Comparison of ENCODE assay signal across 8 cellular contexts in the genomic region with DNA sequence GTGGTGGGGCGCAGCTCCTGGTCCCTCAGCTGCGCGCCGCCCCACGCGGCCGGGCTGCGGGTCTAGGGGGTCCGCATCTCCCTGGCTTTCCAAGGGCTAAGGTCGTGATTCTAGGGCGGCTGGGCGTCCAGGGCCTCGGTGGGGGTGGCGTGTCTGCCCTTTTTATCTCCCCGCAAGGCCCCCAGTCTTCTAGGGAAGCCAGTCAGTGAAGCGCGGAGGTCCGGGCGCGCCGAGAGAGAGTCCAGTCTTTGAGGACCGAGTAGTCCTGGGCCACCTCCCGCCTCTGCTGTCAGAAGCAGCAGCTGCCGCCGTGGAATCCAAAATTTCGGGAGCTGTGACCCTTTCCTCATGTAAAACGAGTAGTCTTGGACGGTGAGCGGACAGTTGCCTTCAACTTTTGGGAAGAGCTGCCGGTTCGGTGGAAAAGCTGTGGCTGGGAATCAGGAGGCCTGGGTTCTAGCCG. TPM values are rescaled to one million over a fixed set of nuclear protein-coding genes. Genes with fewer than 3 reads are reported as not detected.
A peak's percentile ranks its signal among the peaks of the same experiment; 100 is the strongest.
DNase-seq lines count a peak whose midpoint lies in the region; ATAC-seq and TF ChIP-seq lines count a peak whose summit lies in the region.
"Not testable (repeated sequence)": the region's sequence is repeated elsewhere in the genome, so short reads cannot be mapped to it uniquely, and the experiment has no call there.

No MANE protein-coding gene starts in this region.

- not testable (repeated sequence) for TF ChIP-seq EP300 in ovary (IDR thresholded peaks at IDR 0.05)

- TF ChIP-seq POLR2A in ovary (IDR thresholded peaks at IDR 0.05); vagina (IDR thresholded peaks at IDR 0.05): not testable (repeated sequence)

- not testable (repeated sequence) for H3K9me3 ChIP-seq in ovary, vagina

- H3K27me3 Mint-ChIP-seq in activated CD4-positive, alpha-beta memory T cell treated with anti-CD3 and anti-CD28 coated beads, Interleukin-2, amount 10 ng/mL, durations not matched to agents 7 days and 5 days: not testable (repeated sequence)
- peaks cover 8 to 14% (median 9%) of the 10 kb centered on the region in 3 donors for H3K27me3 Mint-ChIP-seq in immature natural killer cell (ENCODE audit: low read depth in 3 of 3)

- peak overlapping the region; percentile 80 for H3K27ac Mint-ChIP-seq in activated CD4-positive, alpha-beta memory T cell treated with anti-CD3 and anti-CD28 coated beads, Interleukin-2, amount 10 ng/mL, durations not matched to agents 7 days and 5 days
- H3K27ac Mint-ChIP-seq in immature natural killer cell: peak overlapping the region; percentile 92 to 99 (median 96)

- not testable (repeated sequence) for H3K36me3 ChIP-seq in ovary, vagina

- CTCF ChIA-PET in activated CD4-positive, alpha-beta memory T cell treated with anti-CD3 and anti-CD28 coated beads, Interleukin-2, amount 10 ng/mL, durations not matched to agents 7 days and 5 days (lab: Charles Lee): interaction anchor here (0.8 to 1.2 kb wide), 4 partner anchors 11 to 495 kb away, joined by 3 read pairs; a partner anchor contains a TSS

- DNase-seq in M059J (ENCODE audit: low read depth): peak; percentile 46
- not testable (repeated sequence) for DNase-seq in activated CD4-positive, alpha-beta memory T cell treated with anti-CD3 and anti-CD28 coated beads, Interleukin-2, amount 10 ng/mL, durations not matched to agents 7 days and 5 days; immature natural killer cell; vagina (ENCODE audit: extremely low spot score in 2 of 2)
- peak in 7 of 10 donors; percentile 21 to 52 (median 31) for DNase-seq in dorsolateral prefrontal cortex
- DNase-seq in ovary: peak in 4 of 5 donors; percentile 31 to 70 (median 46)

- TF ChIP-seq CTCF in dorsolateral prefrontal cortex (IDR thresholded peaks at IDR 0.05 in 54 of 56, conservative IDR thresholded peaks at IDR 0.05 in 2 of 56; ENCODE audit: low read depth in 1 of 56, partially characterized antibody in 56 of 56); ovary (IDR thresholded peaks at IDR 0.05); vagina (IDR thresholded peaks at IDR 0.05): not testable (repeated sequence)

- H3K27me3 ChIP-seq in dorsolateral prefrontal cortex, ovary, vagina: not testable (repeated sequence)

- peak overlapping the region; percentile 94 for H3K4me3 Mint-ChIP-seq in activated CD4-positive, alpha-beta memory T cell treated with anti-CD3 and anti-CD28 coated beads, Interleukin-2, amount 10 ng/mL, durations not matched to agents 7 days and 5 days
- H3K4me3 Mint-ChIP-seq in immature natural killer cell: peak overlapping the region; percentile 96 to 100 (median 98)

- 0 to 1% (median 1%) methylated on average over 32 of the region's 32 CpGs for WGBS in ovary, 3 donors

- H3K9me3 Mint-ChIP-seq in activated CD4-positive, alpha-beta memory T cell treated with anti-CD3 and anti-CD28 coated beads, Interleukin-2, amount 10 ng/mL, durations not matched to agents 7 days and 5 days; immature natural killer cell: not testable (repeated sequence)

- POLR2A ChIA-PET in activated CD4-positive, alpha-beta memory T cell treated with anti-CD3 and anti-CD28 coated beads, Interleukin-2, amount 10 ng/mL, durations not matched to agents 7 days and 5 days (lab: Charles Lee): interaction anchor here (0.8 to 2.8 kb wide), 15 partner anchors 10 to 512 kb away, joined by 3 to 59 read pairs (median 5); a partner anchor contains a TSS

- peaks cover 44% of the 10 kb centered on the region for H3K4me1 Mint-ChIP-seq in activated CD4-positive, alpha-beta memory T cell treated with anti-CD3 and anti-CD28 coated beads, Interleukin-2, amount 10 ng/mL, durations not matched to agents 7 days and 5 days
- peaks cover 34 to 62% of the 10 kb centered on the region in 2 donors for H3K4me1 Mint-ChIP-seq in immature natural killer cell

- intact Hi-C loops in dorsolateral prefrontal cortex (cut with DNase I): loop anchor here in 1 of 2 donors (1.0 kb wide), 1 partner anchor 40 kb away; a partner anchor contains a TSS
- intact Hi-C loops in ovary (cut with DNase I); vagina (cut with DNase I): not testable (repeated sequence)

- peaks cover 30% of the 10 kb centered on the region for H3K36me3 Mint-ChIP-seq in activated CD4-positive, alpha-beta memory T cell treated with anti-CD3 and anti-CD28 coated beads, Interleukin-2, amount 10 ng/mL, durations not matched to agents 7 days and 5 days (ENCODE audit: low read depth)
- H3K36me3 Mint-ChIP-seq in immature natural killer cell: not testable (repeated sequence)

- H3K4me3 ChIP-seq in dorsolateral prefrontal cortex (peak overlapping the region; percentile 40 to 98 (median 89)), ovary (peak overlapping the region; percentile 94), vagina (peak overlapping the region; percentile 74 to 97)

- ATAC-seq in GM18511 (IDR thresholded peaks at IDR 0.05; ENCODE audit: unreplicated experiment) (peak; percentile 50), HG02763 (IDR thresholded peaks at IDR 0.05; ENCODE audit: unreplicated experiment) (peak; percentile 4)

- H3K27ac ChIP-seq in dorsolateral prefrontal cortex (peak overlapping the region in 52 of 59 donors; percentile 10 to 90 (median 78)), ovary (peak overlapping the region; percentile 82 to 87), vagina (peak overlapping the region; percentile 87)

- not testable (repeated sequence) for H3K4me1 ChIP-seq in ovary (ENCODE audit: insufficient read depth)
- H3K4me1 ChIP-seq in vagina: peaks cover 38% of the 10 kb centered on the region

RNA-seq across cellular contexts. Expression of a gene that starts 40.2 kb away (rescaled TPM):
- total RNA-seq in M059J (2014; rRNA removed; shearing (Covaris generic)): 7.6 and 16.0 TPM in 2 replicates
- 10 to 100 TPM; 20.9 to 21.9 TPM for total RNA-seq in activated CD4-positive, alpha-beta memory T cell treated with anti-CD3 and anti-CD28 coated beads, Interleukin-2, amount 10 ng/mL, durations not matched to agents 7 days and 5 days
- 10 to 100 TPM; 24.0 to 54.3 (median 35.6) TPM for total RNA-seq in dorsolateral prefrontal cortex
- 10 to 100 TPM; 21.1 to 23.8 (median 23.1) TPM for polyA plus RNA-seq in immature natural killer cell
- 10 to 100 TPM; 15.9 to 37.4 (median 30.2) TPM for total RNA-seq in ovary
- 10 to 100 TPM; 15.8 to 20.4 TPM for polyA plus RNA-seq in ovary
- 15.2 TPM for total RNA-seq in vagina

RNA-seq across cellular contexts. Expression of a gene that starts 46.1 kb away (rescaled TPM):
- not detected in 2 replicates for total RNA-seq in M059J (2014; rRNA removed; shearing (Covaris generic))
- total RNA-seq in activated CD4-positive, alpha-beta memory T cell treated with anti-CD3 and anti-CD28 coated beads, Interleukin-2, amount 10 ng/mL, durations not matched to agents 7 days and 5 days: under 1 TPM; 0.05 to 0.15 TPM
- total RNA-seq in dorsolateral prefrontal cortex (under 1 TPM in 18 of 120 experiments, not detected in 102; 0.04 to 0.98 (median 0.09) TPM), ovary (under 1 TPM in 2 of 7 donors, not detected in 5; 0.05 to 0.28 TPM), vagina (0.25 TPM)
- polyA plus RNA-seq in immature natural killer cell (under 1 TPM in 1 of 3 donors, not detected in 2; 0.03 TPM), ovary (under 1 TPM in 1 of 2 donors, not detected in 1; 0.02 TPM)
